In genomic region chr1:108661030-108661609, GRCh38 we compare ENCODE assay signal across 9 cellular contexts. TPM values are rescaled to one million over a fixed set of nuclear protein-coding genes. Genes with fewer than 3 reads are reported as not detected.
DNase-seq lines count a peak whose midpoint lies in the region; ATAC-seq and TF ChIP-seq lines count a peak whose summit lies in the region.
"Had no signal": no experiment of that assay in that cellular context is flagged by ENCODE, and none has a peak within 500 bp of the region (broad histone marks: within the 10 kb centered on the region; RNA-seq: fewer than 3 reads in every experiment).

Gene HENMT1 (minus strand): TSS chr1:108661093. CDS start chr1:108659884, 1,209 bp downstream.

- ATAC-seq in GM19043 (IDR thresholded peaks at IDR 0.05; ENCODE audit: low read depth, unreplicated experiment) (peak; percentile 83), HG03442 (IDR thresholded peaks at IDR 0.05; ENCODE audit: unreplicated experiment) (peak; percentile 84), SK-N-SH treated with all-trans-retinoic acid at 6 μM for 48 hours (peak; percentile 43; the same call in 2 of the 3 replicates), right cardiac atrium (peak; percentile 93 to 94)
- ATAC-seq: HCT116 had no signal

- DNase-seq in AG04450 (ENCODE audit: low read depth, low spot score) (no peak), adipocyte (ENCODE audit: low read depth) (peak; percentile 43), right cardiac atrium (peak; percentile 74 to 89 (median 85)), retina (peak; percentile 94), vagina (ENCODE audit: extremely low spot score in 2 of 2) (no peak)

- TF ChIP-seq CTCF in AG04450 (IDR thresholded peaks at IDR 0.05; ENCODE audit: low read depth, low read length) (no peak), vagina (IDR thresholded peaks at IDR 0.05) (no peak)

- H3K36me3 ChIP-seq in adipocyte (ENCODE audit: control insufficient read depth, insufficient read depth, low read length, severe bottlenecking) (no peaks in the 10 kb centered on the region), vagina (no peaks in the 10 kb centered on the region)

- H3K9me3 ChIP-seq in AG04450 (ENCODE audit: control insufficient read depth, insufficient read depth, low read length) (no peaks in the 10 kb centered on the region), adipocyte (ENCODE audit: control insufficient read depth, low read length) (no peaks in the 10 kb centered on the region), right cardiac atrium (ENCODE audit: control insufficient read depth, low read length) (no peaks in the 10 kb centered on the region), vagina (no peaks in the 10 kb centered on the region)

- WGBS in right cardiac atrium: 1% methylated on average over 81 of the region's 81 CpGs

- intact Hi-C loops in right cardiac atrium (cut with DNase I): no loop called here
- intact Hi-C loops in vagina (cut with DNase I): loop anchor here (5.0 kb wide), 1 partner anchor 99 kb away; the partner anchor contains the start of gene EEIG2

- H3K4me3 ChIP-seq in AG04450 (ENCODE audit: low read depth, low read length) (peak within 1 kb of the TSS; percentile 59), adipocyte (ENCODE audit: low read length) (peak within 1 kb of the TSS; percentile 82), right cardiac atrium (ENCODE audit: low read length) (peak within 1 kb of the TSS; percentile 46), vagina (peak within 1 kb of the TSS; percentile 78 to 79)

- POLR2A ChIA-PET in AG04450 (lab: Yijun Ruan, JAX): interaction anchor here (0.6 to 0.8 kb wide), 2 partner anchors 21 to 461 kb away, joined by 3 read pairs; partner anchors contain the start of gene SLC25A24

- H3K9ac ChIP-seq in adipocyte (ENCODE audit: low read length): peak within 1 kb of the TSS; percentile 84

- CTCF ChIA-PET in AG04450 (lab: Charles Lee): interaction anchor here (0.7 to 1.0 kb wide), 2 partner anchors 102 to 167 kb away, joined by 3 to 4 read pairs; no protein-coding TSS in a partner anchor

- no peaks in the 10 kb centered on the region for H3K27me3 ChIP-seq in AG04450 (ENCODE audit: control insufficient read depth, insufficient read depth, low read length)
- no peaks in the 10 kb centered on the region for H3K27me3 ChIP-seq in adipocyte (replicated peaks; ENCODE audit: control insufficient read depth, insufficient read depth, low read length)
- H3K27me3 ChIP-seq in right cardiac atrium (ENCODE audit: control insufficient read depth, insufficient read depth): no peaks in the 10 kb centered on the region
- H3K27me3 ChIP-seq in vagina: no peaks in the 10 kb centered on the region

- H3K27ac ChIP-seq in AG04450 (ENCODE audit: low read depth, low read length) (no peak within 1 kb of the TSS), right cardiac atrium (ENCODE audit: low read length) (peak within 1 kb of the TSS; percentile 78), vagina (peak within 1 kb of the TSS; percentile 88)

- TF ChIP-seq POLR2A in vagina (IDR thresholded peaks at IDR 0.05): no peak

- H3K4me1 ChIP-seq in adipocyte (ENCODE audit: control insufficient read depth, insufficient read depth, low read length): peaks cover 9% of the 10 kb centered on the region
- H3K4me1 ChIP-seq in right cardiac atrium (ENCODE audit: control insufficient read depth, insufficient read depth, low read length): no peaks in the 10 kb centered on the region
- peaks cover 4% of the 10 kb centered on the region for H3K4me1 ChIP-seq in vagina

TF ChIP-seq in SK-N-SH treated with all-trans-retinoic acid at 6 μM for 48 hours, 23 proteins besides CTCF, POLR2A, EP300 and RAD21:
- TF ChIP-seq ZC3H10 (CRISPR knock-in tag; IDR thresholded peaks at IDR 0.05) (no peak), POU6F1 (CRISPR knock-in tag; IDR thresholded peaks at IDR 0.05; ENCODE audit: borderline replicate concordance, low read depth) (no peak), ESRRG (CRISPR knock-in tag; IDR thresholded peaks at IDR 0.05) (no peak), ZFP30 (CRISPR knock-in tag; IDR thresholded peaks at IDR 0.05) (no peak), ZNF70 (CRISPR knock-in tag; IDR thresholded peaks at IDR 0.05) (no peak), TOX (CRISPR knock-in tag; IDR thresholded peaks at IDR 0.05; ENCODE audit: borderline replicate concordance) (no peak), CSDC2 (CRISPR knock-in tag; IDR thresholded peaks at IDR 0.05) (no peak), ZFP3 (CRISPR knock-in tag; IDR thresholded peaks at IDR 0.05) (no peak), PATZ1 (CRISPR knock-in tag; IDR thresholded peaks at IDR 0.05; ENCODE audit: borderline replicate concordance) (no peak), BACH2 (CRISPR knock-in tag; IDR thresholded peaks at IDR 0.05; ENCODE audit: borderline replicate concordance) (no peak), CSRNP3 (CRISPR knock-in tag; IDR thresholded peaks at IDR 0.05) (no peak)

RNA-seq across cellular contexts. Expression of gene HENMT1, which starts in this region (rescaled TPM):
- polyA plus RNA-seq in AG04450 (2011; rRNA removed) (2.2 and 2.3 TPM in 2 replicates), right cardiac atrium (1.7 TPM)
- polyA minus RNA-seq in AG04450 (2011; rRNA and poly(A)+ RNA removed): 1.1 TPM in 2 replicates
- total RNA-seq in right cardiac atrium (1 to 10 TPM; 1.8 to 3.0 (median 2.2) TPM), vagina (0.98 TPM)

Comparison
In these comparisons a context has a peak if more than half of its experiments do, and no peak if none do; other contexts are left out.
1. DNase-seq: peak in adipocyte (single experiment), right cardiac atrium (3 of 3) and retina (single experiment); none in AG04450 (single experiment) and vagina (0 of 2).
2. ATAC-seq: peak in every context shown above with its lines; median percentile 94 in right cardiac atrium; 84 in HG03442; 83 in GM19043; 43 in SK-N-SH treated with all-trans-retinoic acid at 6 μM for 48 hours.
3. Peak in every context shown above with its lines, with median percentiles within 50 percentile points of each other: H3K4me3 ChIP-seq.